Comparison of ENCODE assay signal across 16 cellular contexts in genomic region chr15:101044625-101045235, GRCh38.
DNase-seq lines count a peak whose midpoint lies in the region; ATAC-seq and TF ChIP-seq lines count a peak whose summit lies in the region.
"Had no signal": no experiment of that assay in that cellular context is flagged by ENCODE, and none has a peak within 500 bp of the region (broad histone marks: within the 10 kb centered on the region; RNA-seq: fewer than 3 reads in every experiment).

No MANE protein-coding gene starts in this region.

- ATAC-seq in HG02840 (IDR thresholded peaks at IDR 0.05; ENCODE audit: low FRiP score, unreplicated experiment) = no peak
- ATAC-seq: stimulated activated naive CD8-positive, alpha-beta T cell treated with anti-CD3 and anti-CD28 coated beads, Interleukin-15, Interleukin-2, amounts not matched to agents 100 U/mL and 50 U/mL, for 24 hours; WTC11 had no signal

- 82 to 91% (median 87%) methylated on average over 11 of the region's 11 CpGs for WGBS in adrenal gland, 4 donors
- 91 to 97% methylated on average over 11 of the region's 11 CpGs for WGBS in sigmoid colon, 2 donors

- DNase-seq in H7 (peak; percentile 16), adrenal gland (peak in 2 of 7 donors; percentile 5 to 13), islet precursor cell (peak; percentile 38), sigmoid colon (peak; percentile 36), NCI-H526 (lab: John Stamatoyannopoulos, UW) (no peak), globus pallidus (ENCODE audit: low spot score) (no peak)
- DNase-seq in effector CD8-positive, alpha-beta T cell (lab: John Stamatoyannopoulos, UW) = no peak
- DNase-seq: mesenchymal stem cell; NCI-H1417 treated with DMSO at 0.1 percent for 48 hours; NCI-H2171 treated with DMSO at 0.1 percent for 48 hours; NCI-H748 treated with DMSO at 0.1 percent for 48 hours; retina; stimulated activated naive CD8-positive, alpha-beta T cell treated with anti-CD3 and anti-CD28 coated beads, Interleukin-15, Interleukin-2, amounts not matched to agents 100 U/mL and 50 U/mL, for 24 hours; T-helper 2 cell had no signal

- H3K27me3 ChIP-seq in H7 (ENCODE audit: control insufficient read depth, insufficient read depth, low read length) = no peaks in the 10 kb centered on the region; the same call in 1 of the 2 replicates
- no peaks in the 10 kb centered on the region for H3K27me3 ChIP-seq in adrenal gland
- no peaks in the 10 kb centered on the region for H3K27me3 ChIP-seq in sigmoid colon

- no peak for TF ChIP-seq EP300 in sigmoid colon (IDR thresholded peaks at IDR 0.05)

- H3K27ac ChIP-seq in adrenal gland = peak overlapping the region in 4 of 5 donors; percentile 23 to 88 (median 62)
- H3K27ac ChIP-seq in sigmoid colon = peak overlapping the region in 2 of 4 donors; percentile 31 to 53

- no peaks in the 10 kb centered on the region for H3K36me3 ChIP-seq in H7 (replicated peaks; ENCODE audit: control insufficient read depth, insufficient read depth, low read length)
- no peaks in the 10 kb centered on the region for H3K36me3 ChIP-seq in adrenal gland (replicated peaks in 1 of 2)
- peaks cover 0 to 34% (median 2%) of the 10 kb centered on the region in 4 donors for H3K36me3 ChIP-seq in sigmoid colon

- H3K9me3 ChIP-seq in adrenal gland (replicated peaks in 1 of 3) (no peaks in the 10 kb centered on the region), sigmoid colon (no peaks in the 10 kb centered on the region)

- TF ChIP-seq POLR2A in adrenal gland (IDR thresholded peaks at IDR 0.05) = no peak
- TF ChIP-seq POLR2A in sigmoid colon (IDR thresholded peaks at IDR 0.05) = no peak

- intact Hi-C loops in adrenal gland (cut with DNase I) (no loop called here), sigmoid colon (cut with DNase I) (no loop called here)

- H3K4me3 ChIP-seq in H7 (ENCODE audit: insufficient read depth, low read depth, low read length) (no peak overlapping the region), adrenal gland (no peak overlapping the region), sigmoid colon (no peak overlapping the region)

- no peaks in the 10 kb centered on the region for H3K4me1 ChIP-seq in adrenal gland (replicated peaks in 1 of 2)
- peaks cover 0 to 7% (median 0%) of the 10 kb centered on the region in 4 donors for H3K4me1 ChIP-seq in sigmoid colon

- TF ChIP-seq CTCF in adrenal gland (IDR thresholded peaks at IDR 0.05) (no peak), sigmoid colon (IDR thresholded peaks at IDR 0.05) (no peak)

Comparison
In these comparisons a context has a peak if more than half of its experiments do, and no peak if none do; other contexts are left out.
1. DNase-seq: peak in H7 (single experiment), islet precursor cell (single experiment) and sigmoid colon (single experiment); none in effector CD8-positive, alpha-beta T cell (single experiment), NCI-H526 (0 of 2) and globus pallidus (single experiment).